In genomic region chr5:9782806-9783560, GRCh38 we compare ENCODE assay signal across 17 cellular contexts.
A peak's percentile ranks its signal among the peaks of the same experiment; 100 is the strongest.
DNase-seq lines count a peak whose midpoint lies in the region; ATAC-seq and TF ChIP-seq lines count a peak whose summit lies in the region.
"Had no signal": no experiment of that assay in that cellular context is flagged by ENCODE, and none has a peak within 500 bp of the region (broad histone marks: within the 10 kb centered on the region; RNA-seq: fewer than 3 reads in every experiment).

No MANE protein-coding gene starts in this region.

- H3K4me2 ChIP-seq in GM23248 (ENCODE audit: unreplicated experiment): peak overlapping the region; percentile 17
- H3K4me2 ChIP-seq: BLaER1 had no signal

- in situ Hi-C loops in GM23248 (cut with MboI): no loop called here

- H3K36me3 ChIP-seq in GM23248 (ENCODE audit: low read depth): no peaks in the 10 kb centered on the region
- no peaks in the 10 kb centered on the region for H3K36me3 ChIP-seq in left lung
- H3K36me3 ChIP-seq: BLaER1, HAP-1, prostate gland, upper lobe of left lung had no signal

- peak; percentile 75 for DNase-seq in AG09319 (ENCODE audit: extremely low read depth, low read depth)
- DNase-seq in GM23248: peak; percentile 83
- DNase-seq in amniotic epithelial cell (ENCODE audit: low read depth): peak; percentile 89
- peak; percentile 31 for DNase-seq in left colon
- no peak for DNase-seq in left lung
- no peak for DNase-seq in T-helper 2 cell
- no peak for DNase-seq in activated CD8-positive, alpha-beta memory T cell treated with anti-CD3 and anti-CD28 coated beads, Interleukin-2, amount 50 U/mL, for 4 hours
- DNase-seq: activated T-cell treated with anti-CD3 and anti-CD28 coated beads, Interleukin-2, amount 50 U/mL, for 24 hours; amniotic stem cell; foreskin keratinocyte; NCI-H446; T-cell; upper lobe of left lung had no signal

- H3K27ac ChIP-seq in GM23248: peak overlapping the region; percentile 44
- H3K27ac ChIP-seq in left lung: no peak overlapping the region
- H3K27ac ChIP-seq: BLaER1, foreskin keratinocyte, prostate gland, upper lobe of left lung had no signal

- H4K20me1 ChIP-seq in GM23248 (ENCODE audit: insufficient read depth): no peaks in the 10 kb centered on the region
- H4K20me1 ChIP-seq: BLaER1 had no signal

- ATAC-seq in left colon (peak; percentile 99), HG03280 (IDR thresholded peaks at IDR 0.05; ENCODE audit: unreplicated experiment) (no peak), left lung (no peak)
- ATAC-seq: foreskin keratinocyte, T-cell had no signal

- H3K9me3 ChIP-seq in GM23248 (ENCODE audit: low read depth): no peaks in the 10 kb centered on the region
- peaks cover 0 to 10% of the 10 kb centered on the region in 2 donors for H3K9me3 ChIP-seq in left lung
- H3K9me3 ChIP-seq: HAP-1, prostate gland had no signal

- H3K9ac ChIP-seq in GM23248: no peak overlapping the region
- H3K9ac ChIP-seq: BLaER1 had no signal

- H3K9me2 ChIP-seq in GM23248 (ENCODE audit: insufficient read depth): no peaks in the 10 kb centered on the region

- 23 to 33% methylated on average over 7 of the region's 7 CpGs for WGBS in GM23248 (ENCODE audit: low coverage in 1 of 2, low lambda C conversion rate in 2 of 2, missing lambda C conversion rate in 2 of 2), 2 experiments

- H3K27me3 ChIP-seq in GM23248 (replicated peaks; ENCODE audit: insufficient read depth) (peaks cover 2% of the 10 kb centered on the region; the same call in 1 of the 2 replicates), left lung (no peaks in the 10 kb centered on the region)
- H3K27me3 ChIP-seq: BLaER1, upper lobe of left lung had no signal

- no peaks in the 10 kb centered on the region for H3K79me2 ChIP-seq in GM23248 (ENCODE audit: insufficient read depth)

- intact Hi-C loops in left colon (cut with DNase I, micrococcal nuclease) (no loop called here), left lung (cut with DNase I) (no loop called here)

- no peaks in the 10 kb centered on the region for H3F3A ChIP-seq in GM23248 (ENCODE audit: insufficient read depth)

- H3K4me1 ChIP-seq in GM23248 (ENCODE audit: insufficient read depth): 0 out of 2 replicates have a peak, but pooled peaks cover 5% of the 10 kb centered on the region
- H3K4me1 ChIP-seq in left lung: no peaks in the 10 kb centered on the region
- H3K4me1 ChIP-seq: BLaER1, foreskin keratinocyte, HAP-1, prostate gland, upper lobe of left lung had no signal

- H3K4me3 ChIP-seq in GM23248 (no peak overlapping the region), left lung (no peak overlapping the region)
- H3K4me3 ChIP-seq: BLaER1, HAP-1, prostate gland, upper lobe of left lung had no signal

- H2AFZ ChIP-seq in GM23248: peak overlapping the region; percentile 72

- TF ChIP-seq CTCF in AG09319 (IDR thresholded peaks at IDR 0.05; ENCODE audit: low read depth, low read length): no peak
- no peak for TF ChIP-seq CTCF in left lung (IDR thresholded peaks at IDR 0.05)

Comparison
In these comparisons a context has a peak if more than half of its experiments do, and no peak if none do; other contexts are left out.
1. DNase-seq: peak in AG09319 (single experiment), GM23248 (single experiment), amniotic epithelial cell (single experiment) and left colon (2 of 2); none in left lung (0 of 2), T-helper 2 cell (0 of 5) and activated CD8-positive, alpha-beta memory T cell treated with anti-CD3 and anti-CD28 coated beads, Interleukin-2, amount 50 U/mL, for 4 hours (single experiment).